ENCODE assay signal across 8 cellular contexts in genomic region chr17:43900183-43900857, GRCh38. TPM values are rescaled to one million over a fixed set of nuclear protein-coding genes. Genes with fewer than 3 reads are reported as not detected.
DNase-seq lines count a peak whose midpoint lies in the region; ATAC-seq, FAIRE-seq and TF ChIP-seq lines count a peak whose summit lies in the region.

No MANE protein-coding gene starts in this region.

- peaks cover 2% of the 10 kb centered on the region for H3K27me3 ChIP-seq in PC-3 (ENCODE audit: low read length)
- H3K27me3 ChIP-seq in esophagus muscularis mucosa: peaks cover 0 to 2% (median 0%) of the 10 kb centered on the region in 4 donors
- H3K27me3 ChIP-seq in mucosa of rectum (ENCODE audit: control insufficient read depth in 2 of 2, insufficient read depth in 2 of 2, low read length in 2 of 2): peaks cover 14 to 18% of the 10 kb centered on the region in 2 donors

- no peaks in the 10 kb centered on the region for H3K36me3 ChIP-seq in PC-3 (ENCODE audit: low read depth, low read length)
- peaks cover 0 to 46% (median 20%) of the 10 kb centered on the region in 4 donors for H3K36me3 ChIP-seq in esophagus muscularis mucosa
- H3K36me3 ChIP-seq in mucosa of rectum (ENCODE audit: control insufficient read depth in 2 of 2, insufficient read depth in 2 of 2, low read length in 2 of 2): no peaks in the 10 kb centered on the region

- TF ChIP-seq CTCF in PC-3 (conservative IDR thresholded peaks at IDR 0.05; ENCODE audit: low read depth, low read length) (no peak), esophagus muscularis mucosa (IDR thresholded peaks at IDR 0.05) (no peak)

- peaks cover 20% of the 10 kb centered on the region for H3K27me3 Mint-ChIP-seq in activated T-cell treated with anti-CD3 and anti-CD28 coated beads, Interleukin-2, amount 50 U/mL, for 24 hours

- H3K27ac Mint-ChIP-seq in activated T-cell treated with anti-CD3 and anti-CD28 coated beads, Interleukin-2, amount 50 U/mL, for 24 hours: peak overlapping the region; percentile 75

- BruUV-seq in PC-3 (replicated peaks; lab: Mats Ljungman, UMichigan): no TSS peak

- H3F3A ChIP-seq in PC-3 (ENCODE audit: low read length, unreplicated experiment): no peaks in the 10 kb centered on the region

- DNase-seq in GM12891 (ENCODE audit: insufficient read length, low spot score) (peak; percentile 88), PC-3 (peak; percentile 90), esophagus muscularis mucosa (ENCODE audit: extremely low spot score) (peak; percentile 95)
- peak; percentile 87 for DNase-seq in activated T-cell treated with anti-CD3 and anti-CD28 coated beads, Interleukin-2, amount 50 U/mL, for 24 hours
- peak; percentile 46 to 67 for DNase-seq in stimulated activated CD8-positive, alpha-beta memory T cell treated with anti-CD3 and anti-CD28 coated beads, Interleukin-4, amount 100 ng/mL, for 1 hour (ENCODE audit: low read depth in 2 of 2, low spot score in 1 of 2)

- no peak for TF ChIP-seq RAD21 in Ishikawa (IDR thresholded peaks at IDR 0.05; ENCODE audit: low read depth)

- H3K27ac ChIP-seq in PC-3 (ENCODE audit: low read length) (no peak overlapping the region), esophagus muscularis mucosa (replicated peaks in 1 of 4) (no peak overlapping the region), mucosa of rectum (ENCODE audit: low read depth in 2 of 2, low read length in 2 of 2) (no peak overlapping the region)

- no peak for TF ChIP-seq EP300 in Ishikawa (IDR thresholded peaks at IDR 0.05; ENCODE audit: borderline replicate concordance)
- TF ChIP-seq EP300 in esophagus muscularis mucosa (IDR thresholded peaks at IDR 0.05): no peak

- no peaks in the 10 kb centered on the region for H3K9me2 ChIP-seq in PC-3 (replicated peaks; ENCODE audit: low read length)

- no peaks in the 10 kb centered on the region for H3K36me3 Mint-ChIP-seq in activated T-cell treated with anti-CD3 and anti-CD28 coated beads, Interleukin-2, amount 50 U/mL, for 24 hours (ENCODE audit: low read depth)

- CTCF ChIA-PET in PC-3 (lab: Charles Lee): no interaction called here

- no peak for TF ChIP-seq POLR2A in GM12891 (IDR thresholded peaks at IDR 0.05; ENCODE audit: low read depth, low read length)
- no peak for TF ChIP-seq POLR2A in esophagus muscularis mucosa (IDR thresholded peaks at IDR 0.05; ENCODE audit: low read depth)

- peak overlapping the region; percentile 77 for H3K4me2 ChIP-seq in PC-3 (ENCODE audit: low read length)

- H3K9me3 ChIP-seq in PC-3 (ENCODE audit: low read length) (no peaks in the 10 kb centered on the region), esophagus muscularis mucosa (no peaks in the 10 kb centered on the region), mucosa of rectum (ENCODE audit: control insufficient read depth in 2 of 2, low read length in 2 of 2) (no peaks in the 10 kb centered on the region)

- peak overlapping the region; percentile 79 for H2AFZ ChIP-seq in PC-3 (ENCODE audit: low read length)

- no peaks in the 10 kb centered on the region for H3K79me2 ChIP-seq in PC-3 (ENCODE audit: low read length)

- H3K9ac ChIP-seq in PC-3 (ENCODE audit: low read length) (peak overlapping the region; percentile 15; the same call in 1 of the 2 replicates), mucosa of rectum (ENCODE audit: low read depth in 1 of 2, low read length in 2 of 2) (peak overlapping the region in 1 of 2 donors; percentile 47)

- H3K4me1 ChIP-seq in PC-3 (ENCODE audit: insufficient read depth, low read length): 0 out of 2 replicates have a peak, but pooled peaks cover 5% of the 10 kb centered on the region
- H3K4me1 ChIP-seq in esophagus muscularis mucosa: peaks cover 18 to 35% (median 24%) of the 10 kb centered on the region in 4 donors
- peaks cover 6 to 8% of the 10 kb centered on the region in 2 donors for H3K4me1 ChIP-seq in mucosa of rectum (ENCODE audit: control insufficient read depth in 2 of 2, insufficient read depth in 2 of 2, low read length in 2 of 2)

- intact Hi-C loops in PC-3 (cut with micrococcal nuclease): no loop called here
- intact Hi-C loops in esophagus muscularis mucosa (cut with DNase I): loop anchor here (10.0 kb wide), 1 partner anchor 244 kb away; the partner anchor contains the start of gene HROB

- FAIRE-seq in GM12891 (lab: Jason Lieb, UNC): peak; percentile 41

- H3K4me3 Mint-ChIP-seq in activated T-cell treated with anti-CD3 and anti-CD28 coated beads, Interleukin-2, amount 50 U/mL, for 24 hours: peak overlapping the region; percentile 70

- H3K4me3 ChIP-seq in PC-3 (ENCODE audit: low read length) (peak overlapping the region; percentile 62), esophagus muscularis mucosa (peak overlapping the region; percentile 51 to 63 (median 54)), mucosa of rectum (ENCODE audit: low read length in 2 of 2) (peak overlapping the region; percentile 53 to 57)

- H3K9me3 Mint-ChIP-seq in activated T-cell treated with anti-CD3 and anti-CD28 coated beads, Interleukin-2, amount 50 U/mL, for 24 hours: no peaks in the 10 kb centered on the region

- no peaks in the 10 kb centered on the region for H4K20me1 ChIP-seq in PC-3 (ENCODE audit: low read length)

- H3K4me1 Mint-ChIP-seq in activated T-cell treated with anti-CD3 and anti-CD28 coated beads, Interleukin-2, amount 50 U/mL, for 24 hours (ENCODE audit: low read depth): peaks cover 8% of the 10 kb centered on the region

- POLR2A ChIA-PET in PC-3 (lab: Charles Lee; ENCODE audit: unreplicated experiment): no interaction called here

- ATAC-seq in PC-3 (peak; percentile 99), GM19351 (IDR thresholded peaks at IDR 0.05; ENCODE audit: unreplicated experiment) (no peak)

- WGBS in esophagus muscularis mucosa: 3% methylated on average over 7 of the region's 31 CpGs

TF ChIP-seq in GM12891, 5 proteins besides CTCF, POLR2A, EP300 and RAD21:
- TF ChIP-seq TAF1 (IDR thresholded peaks at IDR 0.05; ENCODE audit: low read depth, low read length) (no peak), POLR2AphosphoS5 (IDR thresholded peaks at IDR 0.05; ENCODE audit: low read depth, low read length) (no peak), PAX5 (IDR thresholded peaks at IDR 0.05; ENCODE audit: insufficient read depth, low read length, severe bottlenecking) (no peak), POU2F2 (IDR thresholded peaks at IDR 0.05; ENCODE audit: low read depth, low read length) (no peak), SPI1 (IDR thresholded peaks at IDR 0.05; ENCODE audit: low read depth, low read length) (no peak)

TF ChIP-seq in Ishikawa, 13 proteins besides CTCF, POLR2A, EP300 and RAD21:
- TF ChIP-seq MAX (IDR thresholded peaks at IDR 0.05): peak; percentile 75
- TF ChIP-seq YY1 (IDR thresholded peaks at IDR 0.05; ENCODE audit: low read depth): no peak
TF ChIP-seq in Ishikawa: peak in this region for 1.

RNA-seq across cellular contexts. Expression of gene MPP2, which starts 7.0 kb away (rescaled TPM):
- polyA plus RNA-seq in GM12891 (2012; ENCODE audit: low read depth, missing spikeins): 0.04 TPM
- total RNA-seq in PC-3 (2014; rRNA removed) (7.7 and 8.2 TPM in 2 replicates), esophagus muscularis mucosa (10 to 100 TPM; 13.3 to 15.9 (median 15.6) TPM)

RNA-seq across cellular contexts. Expression of gene PPY, which starts 42.0 kb away (rescaled TPM):
- polyA plus RNA-seq in GM12891 (2012; ENCODE audit: low read depth, missing spikeins): not detected
- not detected in 2 replicates for total RNA-seq in PC-3 (2014; rRNA removed)
- not detected for total RNA-seq in esophagus muscularis mucosa

RNA-seq across cellular contexts. Expression of gene CD300LG, which starts 53.3 kb away (rescaled TPM):
- polyA plus RNA-seq in GM12891 (2012; ENCODE audit: low read depth, missing spikeins): not detected
- total RNA-seq in PC-3 (2014; rRNA removed) (not detected in 2 replicates), esophagus muscularis mucosa (10 to 100 TPM in 1 of 4 donors, 1 to 10 TPM in 2, under 1 TPM in 1; 0.83 to 12.0 (median 7.3) TPM)

RNA-seq across cellular contexts. Expression of gene PYY, which starts 53.4 kb away (rescaled TPM):
- polyA plus RNA-seq in GM12891 (2012; ENCODE audit: low read depth, missing spikeins): 0.21 TPM
- total RNA-seq in PC-3 (2014; rRNA removed) (not detected in 2 replicates), esophagus muscularis mucosa (not detected)
